In genomic region chr6:170583736-170584180, GRCh38 we compare ENCODE assay signal across 8 cellular contexts. TPM values are rescaled to one million over a fixed set of nuclear protein-coding genes. Genes with fewer than 3 reads are reported as not detected.
DNase-seq lines count a peak whose midpoint lies in the region; ATAC-seq and TF ChIP-seq lines count a peak whose summit lies in the region.

No MANE protein-coding gene starts in this region.

- no peak for DNase-seq in adipocyte (ENCODE audit: low read depth)
- no peak for DNase-seq in kidney epithelial cell (ENCODE audit: low read depth)
- no peak for DNase-seq in tibial artery
- no peak for DNase-seq in OCI-M2 (lab: John Stamatoyannopoulos, UW; ENCODE audit: unreplicated experiment)

- H3K9me2 ChIP-seq in DOHH2 (replicated peaks; ENCODE audit: control insufficient read depth, low read length) = no peaks in the 10 kb centered on the region

- peak overlapping the region; percentile 92 for H3K9ac ChIP-seq in adipocyte (ENCODE audit: low read length)

- H3K4me1 ChIP-seq in DOHH2 (ENCODE audit: control insufficient read depth, low read length) = peaks cover 22% of the 10 kb centered on the region
- H3K4me1 ChIP-seq in adipocyte (ENCODE audit: control insufficient read depth, insufficient read depth, low read length) = peaks cover 15% of the 10 kb centered on the region
- peaks cover 0 to 16% (median 10%) of the 10 kb centered on the region in 4 donors for H3K4me1 ChIP-seq in tibial artery

- peaks cover 55% of the 10 kb centered on the region for H3K36me3 ChIP-seq in DOHH2 (ENCODE audit: control insufficient read depth, low read length)
- H3K36me3 ChIP-seq in adipocyte (ENCODE audit: control insufficient read depth, insufficient read depth, low read length, severe bottlenecking) = peaks cover 31% of the 10 kb centered on the region
- no peaks in the 10 kb centered on the region for H3K36me3 ChIP-seq in kidney epithelial cell (ENCODE audit: control insufficient read depth, insufficient read depth, low read length)
- peaks cover 24 to 41% (median 31%) of the 10 kb centered on the region in 3 donors for H3K36me3 ChIP-seq in tibial artery

- peak overlapping the region; percentile 76 for H3K4me2 ChIP-seq in DOHH2 (ENCODE audit: low read length)

- peaks cover 5% of the 10 kb centered on the region; the same call in 1 of the 2 replicates for H4K20me1 ChIP-seq in DOHH2 (ENCODE audit: control insufficient read depth, insufficient read depth, low read depth, low read length)

- H3K27me3 ChIP-seq in DOHH2 (ENCODE audit: control insufficient read depth, low read length) (no peaks in the 10 kb centered on the region), adipocyte (replicated peaks; ENCODE audit: control insufficient read depth, insufficient read depth, low read length) (no peaks in the 10 kb centered on the region), kidney epithelial cell (ENCODE audit: control insufficient read depth, insufficient read depth, low read length) (no peaks in the 10 kb centered on the region), tibial artery (no peaks in the 10 kb centered on the region)

- peaks cover 46% of the 10 kb centered on the region for H3K79me2 ChIP-seq in DOHH2 (ENCODE audit: control insufficient read depth, low read length)

- TF ChIP-seq CTCF in DOHH2 (IDR thresholded peaks at IDR 0.05; ENCODE audit: low read depth, low read length, poor library complexity, severe bottlenecking) (peak; percentile 18), kidney epithelial cell (IDR thresholded peaks at IDR 0.05; ENCODE audit: insufficient read depth, low read length, poor library complexity, severe bottlenecking) (no peak), tibial artery (IDR thresholded peaks at IDR 0.05) (no peak)

- intact Hi-C loops in tibial artery (cut with DNase I; ENCODE audit: low total_unique reads) = no loop called here

- H3K9me3 ChIP-seq in DOHH2 (ENCODE audit: control insufficient read depth, insufficient read depth, low read length) = no peaks in the 10 kb centered on the region
- no peaks in the 10 kb centered on the region for H3K9me3 ChIP-seq in adipocyte (ENCODE audit: control insufficient read depth, low read length)
- no peaks in the 10 kb centered on the region for H3K9me3 ChIP-seq in tibial artery

- peaks cover 14% of the 10 kb centered on the region for H3F3A ChIP-seq in DOHH2 (ENCODE audit: control insufficient read depth, insufficient read depth)

- peak overlapping the region; percentile 83 for H3K27ac ChIP-seq in DOHH2 (ENCODE audit: low read depth, low read length)
- H3K27ac ChIP-seq in tibial artery = peak overlapping the region; percentile 77 to 86

- H3K4me3 ChIP-seq in DOHH2 (ENCODE audit: low read length) (peak overlapping the region; percentile 99), adipocyte (ENCODE audit: low read length) (peak overlapping the region; percentile 95), kidney epithelial cell (ENCODE audit: low read depth, low read length) (peak overlapping the region; percentile 84), tibial artery (peak overlapping the region; percentile 81 to 93)

- ATAC-seq in HG02623 (IDR thresholded peaks at IDR 0.05; ENCODE audit: unreplicated experiment) (peak; percentile 2), GM19324 (IDR thresholded peaks at IDR 0.05; ENCODE audit: low FRiP score, unreplicated experiment) (no peak), GM21576 (IDR thresholded peaks at IDR 0.05; ENCODE audit: unreplicated experiment) (no peak)

RNA-seq across cellular contexts. Expression of gene PDCD2, which starts 0.7 kb away (rescaled TPM):
- 127 TPM in 2 replicates for total RNA-seq in kidney epithelial cell

RNA-seq across cellular contexts. Expression of gene TBP, which starts 29.6 kb away (rescaled TPM):
- total RNA-seq in kidney epithelial cell = 20.5 and 21.7 TPM in 2 replicates

RNA-seq across cellular contexts. Expression of gene PSMB1, which starts 30.7 kb away (rescaled TPM):
- total RNA-seq in kidney epithelial cell = 267 and 297 TPM in 2 replicates
